ENCODE assay signal across 1 cellular context in the genomic region with DNA sequence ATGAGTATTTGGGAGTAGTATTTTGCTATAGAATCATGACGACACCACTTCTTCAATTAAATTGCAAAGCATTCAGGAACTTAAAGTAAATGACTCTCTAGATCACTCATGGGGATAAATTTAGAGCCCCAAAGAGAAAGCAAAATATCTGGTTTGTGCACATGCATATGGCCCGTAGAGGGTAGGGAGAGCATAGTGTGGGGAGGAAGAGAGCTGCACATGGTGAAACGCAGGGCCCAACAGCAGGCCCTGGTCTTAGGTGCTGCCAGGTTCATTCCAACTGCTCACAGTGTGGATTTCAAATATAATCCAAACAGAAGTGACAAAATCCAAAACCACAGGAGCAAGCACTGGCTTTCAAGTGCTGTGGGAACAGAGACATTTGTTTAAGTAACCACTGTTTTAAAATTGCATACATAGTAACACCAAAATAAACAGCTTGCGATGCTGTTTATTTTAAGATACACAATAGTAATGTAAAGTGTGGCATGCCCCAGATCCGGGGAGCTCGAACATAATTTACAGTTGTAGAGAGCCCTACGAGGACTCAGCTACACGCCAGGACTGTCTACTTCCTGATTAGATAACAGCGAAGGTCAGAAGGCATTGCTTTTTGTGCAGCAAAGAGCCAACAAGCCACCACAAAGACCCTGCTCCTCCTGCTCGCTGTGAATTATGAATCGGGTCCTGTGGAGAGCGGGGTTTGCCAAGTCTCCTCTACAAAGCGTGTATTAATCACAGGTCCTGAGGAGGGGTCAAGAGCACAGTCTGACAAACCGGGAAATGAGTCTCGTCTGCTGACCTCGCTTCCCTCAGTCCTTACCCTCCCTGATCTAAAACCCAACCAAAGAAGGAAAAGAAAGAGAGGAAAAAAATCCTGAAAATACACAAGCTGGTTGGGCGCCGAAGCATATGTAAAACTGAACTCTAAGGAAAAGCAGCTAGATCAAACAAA.
TF ChIP-seq lines count a peak whose summit lies in the region.

No MANE protein-coding gene starts in this region.

TF ChIP-seq in K562, 482 proteins besides CTCF, POLR2A, EP300 and RAD21 (continued from another document):
- TF ChIP-seq RCOR1 (IDR thresholded peaks at IDR 0.05; ENCODE audit: borderline replicate concordance in 1 of 2, low read depth in 2 of 2, low read length in 2 of 2) (peak in 1 of 2 experiments; percentile 35; a peak in 1 of 4 replicates), TBL1XR1 (IDR thresholded peaks at IDR 0.05; ENCODE audit: low read length in 2 of 2) (no peak), NR2C1 (IDR thresholded peaks at IDR 0.05) (peak; percentile 75), NR2C1 (tag; IDR thresholded peaks at IDR 0.05) (peak; percentile 87), MEIS2 (IDR thresholded peaks at IDR 0.05; ENCODE audit: partially characterized antibody) (peak; percentile 46), SMAD4 (CRISPR knock-in tag; conservative IDR thresholded peaks at IDR 0.05) (peak; percentile 50), JUND (IDR thresholded peaks at IDR 0.05; ENCODE audit: borderline replicate concordance, low read depth, low read length) (peak; percentile 4; the same call in 1 of the 2 replicates), JUND (tag; IDR thresholded peaks at IDR 0.05; ENCODE audit: borderline replicate concordance, low read depth, low read length) (no peak; the same call in 2 of the 3 replicates), TBP (optimal IDR thresholded peaks at IDR 0.05; ENCODE audit: low read depth, low read length) (peak; percentile 19), ZNF766 (CRISPR knock-in tag; conservative IDR thresholded peaks at IDR 0.05) (0 out of 2 replicates have a peak, but pooled peaks have one; percentile 42), CC2D1A (IDR thresholded peaks at IDR 0.05) (no peak), ETV1 (tag; conservative IDR thresholded peaks at IDR 0.05; ENCODE audit: low read depth) (peak; percentile 37; the same call in 1 of the 2 replicates), RBM25 (IDR thresholded peaks at IDR 0.05; ENCODE audit: low read depth, low read length, severe bottlenecking) (peak; percentile 21), ZNF785 (CRISPR knock-in tag; IDR thresholded peaks at IDR 0.05) (no peak), NR2C2 (CRISPR knock-in tag; IDR thresholded peaks at IDR 0.05) (no peak), NR2C2 (tag; IDR thresholded peaks at IDR 0.05) (peak; percentile 90), L3MBTL2 (IDR thresholded peaks at IDR 0.05) (peak; percentile 37; the same call in 1 of the 2 replicates), BCOR (IDR thresholded peaks at IDR 0.05) (peak; percentile 78; the same call in 1 of the 2 replicates), SMARCA5 (IDR thresholded peaks at IDR 0.05) (0 out of 2 replicates have a peak, but pooled peaks have one; percentile 14)
- TF ChIP-seq, protein P1, sequence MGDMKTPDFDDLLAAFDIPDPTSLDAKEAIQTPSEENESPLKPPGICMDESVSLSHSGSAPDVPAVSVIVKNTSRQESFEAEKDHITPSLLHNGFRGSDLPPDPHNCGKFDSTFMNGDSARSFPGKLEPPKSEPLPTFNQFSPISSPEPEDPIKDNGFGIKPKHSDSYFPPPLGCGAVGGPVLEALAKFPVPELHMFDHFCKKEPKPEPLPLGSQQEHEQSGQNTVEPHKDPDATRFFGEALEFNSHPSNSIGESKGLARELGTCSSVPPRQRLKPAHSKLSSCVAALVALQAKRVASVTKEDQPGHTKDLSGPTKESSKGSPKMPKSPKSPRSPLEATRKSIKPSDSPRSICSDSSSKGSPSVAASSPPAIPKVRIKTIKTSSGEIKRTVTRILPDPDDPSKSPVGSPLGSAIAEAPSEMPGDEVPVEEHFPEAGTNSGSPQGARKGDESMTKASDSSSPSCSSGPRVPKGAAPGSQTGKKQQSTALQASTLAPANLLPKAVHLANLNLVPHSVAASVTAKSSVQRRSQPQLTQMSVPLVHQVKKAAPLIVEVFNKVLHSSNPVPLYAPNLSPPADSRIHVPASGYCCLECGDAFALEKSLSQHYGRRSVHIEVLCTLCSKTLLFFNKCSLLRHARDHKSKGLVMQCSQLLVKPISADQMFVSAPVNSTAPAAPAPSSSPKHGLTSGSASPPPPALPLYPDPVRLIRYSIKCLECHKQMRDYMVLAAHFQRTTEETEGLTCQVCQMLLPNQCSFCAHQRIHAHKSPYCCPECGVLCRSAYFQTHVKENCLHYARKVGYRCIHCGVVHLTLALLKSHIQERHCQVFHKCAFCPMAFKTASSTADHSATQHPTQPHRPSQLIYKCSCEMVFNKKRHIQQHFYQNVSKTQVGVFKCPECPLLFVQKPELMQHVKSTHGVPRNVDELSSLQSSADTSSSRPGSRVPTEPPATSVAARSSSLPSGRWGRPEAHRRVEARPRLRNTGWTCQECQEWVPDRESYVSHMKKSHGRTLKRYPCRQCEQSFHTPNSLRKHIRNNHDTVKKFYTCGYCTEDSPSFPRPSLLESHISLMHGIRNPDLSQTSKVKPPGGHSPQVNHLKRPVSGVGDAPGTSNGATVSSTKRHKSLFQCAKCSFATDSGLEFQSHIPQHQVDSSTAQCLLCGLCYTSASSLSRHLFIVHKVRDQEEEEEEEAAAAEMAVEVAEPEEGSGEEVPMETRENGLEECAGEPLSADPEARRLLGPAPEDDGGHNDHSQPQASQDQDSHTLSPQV (IDR thresholded peaks at IDR 0.05) = peak; percentile 69; the same call in 1 of the 2 replicates
TF ChIP-seq in K562: peak in this region for 19.
